ENCODE assay signal across 37 cellular contexts in genomic region chr4:178090640-178091411, GRCh38.
DNase-seq lines count a peak whose midpoint lies in the region; ATAC-seq, FAIRE-seq and TF ChIP-seq lines count a peak whose summit lies in the region.
"Had no signal": no experiment of that assay in that cellular context is flagged by ENCODE, and none has a peak within 500 bp of the region (broad histone marks: within the 10 kb centered on the region; RNA-seq: fewer than 3 reads in every experiment).

No MANE protein-coding gene starts in this region.

- 47% methylated on average over 6 of the region's 20 CpGs for WGBS in A549 (ENCODE audit: missing lambda C conversion rate)
- 78% methylated on average over 4 of the region's 20 CpGs; no CpG with 5 or more reads in 1 of the 2 experiments for WGBS in IMR-90 (ENCODE audit: extremely low coverage in 2 of 2, insufficient read length in 1 of 2), 2 experiments
- WGBS in endodermal cell (ENCODE audit: insufficient coverage in 1 of 2, insufficient read length in 1 of 2), 2 experiments: 94 to 99% methylated on average over 15 to 20 of the region's 20 CpGs

- H3K27me3 Mint-ChIP-seq in endodermal cell (ENCODE audit: insufficient read depth) (no peaks in the 10 kb centered on the region), osteocyte (ENCODE audit: unreplicated experiment) (no peaks in the 10 kb centered on the region)
- H3K27me3 Mint-ChIP-seq in activated CD4-positive, alpha-beta T cell treated with anti-CD3 and anti-CD28 coated beads, Interleukin-2, amount 10 ng/mL, durations not matched to agents 7 days and 5 days: no peaks in the 10 kb centered on the region
- H3K27me3 Mint-ChIP-seq: CD4-positive, alpha-beta T cell; naive thymus-derived CD4-positive, alpha-beta T cell had no signal

- H3K4me3 Mint-ChIP-seq in endodermal cell (peak overlapping the region; percentile 32), osteocyte (ENCODE audit: unreplicated experiment) (no peak overlapping the region)
- no peak overlapping the region for H3K4me3 Mint-ChIP-seq in activated CD4-positive, alpha-beta T cell treated with anti-CD3 and anti-CD28 coated beads, Interleukin-2, amount 10 ng/mL, durations not matched to agents 7 days and 5 days
- H3K4me3 Mint-ChIP-seq: CD4-positive, alpha-beta T cell; GM23338; naive thymus-derived CD4-positive, alpha-beta T cell had no signal

- H3K18ac ChIP-seq in IMR-90 (ENCODE audit: low read depth, low read length): no peak overlapping the region

- no peak overlapping the region for H4K8ac ChIP-seq in IMR-90 (ENCODE audit: low read depth in 2 of 2, low read length in 2 of 2)

- H4K20me1 ChIP-seq in IMR-90 (ENCODE audit: insufficient read depth, low read length): no peaks in the 10 kb centered on the region

- no TSS peak for BruUV-seq in IMR-90 (replicated peaks; lab: Mats Ljungman, UMichigan)

- H3K27ac Mint-ChIP-seq in endodermal cell: no peak overlapping the region
- H3K27ac Mint-ChIP-seq in osteocyte (ENCODE audit: unreplicated experiment): no peak overlapping the region
- H3K27ac Mint-ChIP-seq in activated CD4-positive, alpha-beta T cell treated with anti-CD3 and anti-CD28 coated beads, Interleukin-2, amount 10 ng/mL, durations not matched to agents 7 days and 5 days: no peak overlapping the region
- H3K27ac Mint-ChIP-seq: activated naive CD4-positive, alpha-beta T cell treated with anti-CD3 and anti-CD28 coated beads, Interleukin-2, amount 50 U/mL, for 72 hours; activated T-helper 2 cell treated with anti-CD3 and anti-CD28 coated beads, Interferon-gamma antibody, Interleukin-2, Interleukin-4, amounts not matched to agents 10 μg/mL and 5 μg/mL and 100 μg/mL, durations not matched to agents 14 hours and 24 hours and 36 hours; CD4-positive, alpha-beta T cell; GM23338; naive thymus-derived CD4-positive, alpha-beta T cell had no signal

- no peaks in the 10 kb centered on the region for H3K79me1 ChIP-seq in IMR-90 (ENCODE audit: low read depth in 1 of 2, low read length in 2 of 2)

- H3K9me3 ChIP-seq in A549 (no peaks in the 10 kb centered on the region), IMR-90 (ENCODE audit: control insufficient read depth, insufficient read depth, low read length) (no peaks in the 10 kb centered on the region; the same call in 1 of the 2 replicates), endodermal cell (ENCODE audit: control insufficient read depth, low read length) (no peaks in the 10 kb centered on the region)
- H3K9me3 ChIP-seq: colonic mucosa, suprapubic skin had no signal

- no peak overlapping the region for H3K27ac ChIP-seq in A549
- H3K27ac ChIP-seq in IMR-90 (ENCODE audit: insufficient read depth, low read length): no peak overlapping the region
- H3K27ac ChIP-seq in endodermal cell (ENCODE audit: low read depth, low read length): no peak overlapping the region
- H3K27ac ChIP-seq: colonic mucosa, skin epidermis, suprapubic skin, VCaP had no signal

- CTCF ChIA-PET in A549 (lab: Yijun Ruan, JAX) (interaction anchor here (0.7 kb wide), 1 partner anchor 25 kb away, joined by 3 read pairs; no protein-coding TSS in a partner anchor), IMR-90 (lab: Yijun Ruan, JAX) (no interaction called here)
- CTCF ChIA-PET in activated CD4-positive, alpha-beta T cell treated with anti-CD3 and anti-CD28 coated beads, Interleukin-2, amount 10 ng/mL, durations not matched to agents 7 days and 5 days (lab: Charles Lee): no interaction called here

- POLR2A ChIA-PET in A549 (lab: Yijun Ruan, JAX) (no interaction called here), IMR-90 (lab: Charles Lee; ENCODE audit: unreplicated experiment) (no interaction called here)
- POLR2A ChIA-PET in activated CD4-positive, alpha-beta T cell treated with anti-CD3 and anti-CD28 coated beads, Interleukin-2, amount 10 ng/mL, durations not matched to agents 7 days and 5 days (lab: Charles Lee): no interaction called here

- H3K14ac ChIP-seq in IMR-90 (replicated peaks; ENCODE audit: low read depth, low read length): no peak overlapping the region

- H2AK5ac ChIP-seq in IMR-90 (ENCODE audit: low read depth, low read length): no peak overlapping the region

- no peak overlapping the region for H2BK15ac ChIP-seq in IMR-90 (ENCODE audit: low read depth, low read length)

- no peaks in the 10 kb centered on the region for H3K27me3 ChIP-seq in IMR-90 (ENCODE audit: control insufficient read depth, insufficient read depth, low read length)
- H3K27me3 ChIP-seq in endodermal cell (ENCODE audit: control insufficient read depth, insufficient read depth, low read length, poor library complexity, severe bottlenecking): no peaks in the 10 kb centered on the region
- H3K27me3 ChIP-seq: colonic mucosa, suprapubic skin had no signal

- ATAC-seq in A549: peak; percentile 50 to 56; a peak in 3 of 6 replicates
- no peak for ATAC-seq in IMR-90 (ENCODE audit: low read depth)
- ATAC-seq in HG02759 (IDR thresholded peaks at IDR 0.05; ENCODE audit: unreplicated experiment): no peak
- ATAC-seq: activated naive CD4-positive, alpha-beta T cell treated with anti-CD3 and anti-CD28 coated beads, Interleukin-2, amount 50 U/mL, for 72 hours; GM23338; HepG2; naive thymus-derived CD4-positive, alpha-beta T cell had no signal

- H3K4me1 ChIP-seq in A549 (no peaks in the 10 kb centered on the region), IMR-90 (ENCODE audit: control insufficient read depth, insufficient read depth, low read length) (no peaks in the 10 kb centered on the region), endodermal cell (ENCODE audit: control insufficient read depth, insufficient read depth, low read length) (no peaks in the 10 kb centered on the region)
- H3K4me1 ChIP-seq: colonic mucosa, suprapubic skin had no signal

- H3K23ac ChIP-seq in IMR-90 (ENCODE audit: low read depth, low read length): no peak overlapping the region

- no peak for FAIRE-seq in A549 (lab: Jason Lieb, UNC)
- FAIRE-seq: D721Med, HepG2, keratinocyte, RCC 7860 had no signal

- intact Hi-C loops in IMR-90 (cut with micrococcal nuclease): no loop called here

- no peaks in the 10 kb centered on the region for H3K9me3 Mint-ChIP-seq in endodermal cell
- H3K9me3 Mint-ChIP-seq in osteocyte (ENCODE audit: unreplicated experiment): no peaks in the 10 kb centered on the region
- no peaks in the 10 kb centered on the region for H3K9me3 Mint-ChIP-seq in activated CD4-positive, alpha-beta T cell treated with anti-CD3 and anti-CD28 coated beads, Interleukin-2, amount 10 ng/mL, durations not matched to agents 7 days and 5 days

- no peak overlapping the region for H2AFZ ChIP-seq in IMR-90 (replicated peaks; ENCODE audit: low read length, poor library complexity)
- H2AFZ ChIP-seq: GM23338 had no signal

- H3K4me3 ChIP-seq in A549: no peak overlapping the region
- no peak overlapping the region for H3K4me3 ChIP-seq in IMR-90 (ENCODE audit: insufficient read depth, low read depth, low read length)
- H3K4me3 ChIP-seq in endodermal cell (ENCODE audit: low read length): no peak overlapping the region
- H3K4me3 ChIP-seq: colonic mucosa, GM23338, skin epidermis, suprapubic skin had no signal

- H3K4me2 ChIP-seq in A549 (peak overlapping the region; percentile 34), IMR-90 (ENCODE audit: low read depth, low read length) (no peak overlapping the region)
- H3K4me2 ChIP-seq: GM23338 had no signal

- TF ChIP-seq CTCF in A549 (IDR thresholded peaks at IDR 0.05): no peak
- no peak for TF ChIP-seq CTCF in IMR-90 (conservative IDR thresholded peaks at IDR 0.05; ENCODE audit: low read depth, low read length)
- TF ChIP-seq CTCF in endodermal cell (conservative IDR thresholded peaks at IDR 0.05): no peak
- no peak for TF ChIP-seq CTCF in osteocyte (IDR thresholded peaks at IDR 0.05)

- no peak overlapping the region for H3K9ac ChIP-seq in IMR-90 (ENCODE audit: low read depth, low read length)
- no peak overlapping the region for H3K9ac ChIP-seq in endodermal cell (ENCODE audit: extremely low read depth, low read length, poor library complexity, severe bottlenecking)

- no peaks in the 10 kb centered on the region for H3K9me1 ChIP-seq in IMR-90 (ENCODE audit: insufficient read depth, low read length)

- in situ Hi-C loops in IMR-90 (cut with MboI; ENCODE audit: low sequenced_read_pairs): no loop called here

- dilution Hi-C loops in IMR-90 (cut with HindIII; ENCODE audit: low sequenced_read_pairs, unreplicated experiment): no loop called here

- no peak overlapping the region for H3K56ac ChIP-seq in IMR-90 (ENCODE audit: extremely low read depth, insufficient read depth, low read length)

- H3K36me3 Mint-ChIP-seq in endodermal cell (ENCODE audit: low read depth) (no peaks in the 10 kb centered on the region), osteocyte (ENCODE audit: unreplicated experiment) (no peaks in the 10 kb centered on the region)
- H3K36me3 Mint-ChIP-seq in activated CD4-positive, alpha-beta T cell treated with anti-CD3 and anti-CD28 coated beads, Interleukin-2, amount 10 ng/mL, durations not matched to agents 7 days and 5 days (ENCODE audit: low read depth): no peaks in the 10 kb centered on the region
- H3K36me3 Mint-ChIP-seq: activated naive CD4-positive, alpha-beta T cell treated with anti-CD3 and anti-CD28 coated beads, Interleukin-2, amount 50 U/mL, for 72 hours; naive thymus-derived CD4-positive, alpha-beta T cell had no signal

- H4K5ac ChIP-seq in IMR-90 (ENCODE audit: low read depth, low read length): no peak overlapping the region

- H2BK5ac ChIP-seq in IMR-90 (ENCODE audit: low read depth, low read length, poor library complexity, severe bottlenecking): no peak overlapping the region

- no peak for TF ChIP-seq RAD21 in A549 (conservative IDR thresholded peaks at IDR 0.05 in 1 of 2, IDR thresholded peaks at IDR 0.05 in 1 of 2)
- no peak for TF ChIP-seq RAD21 in IMR-90 (IDR thresholded peaks at IDR 0.05; ENCODE audit: low read length)

- peaks cover 8% of the 10 kb centered on the region for H3K4me1 Mint-ChIP-seq in endodermal cell
- H3K4me1 Mint-ChIP-seq in osteocyte (ENCODE audit: unreplicated experiment): no peaks in the 10 kb centered on the region
- H3K4me1 Mint-ChIP-seq in activated CD4-positive, alpha-beta T cell treated with anti-CD3 and anti-CD28 coated beads, Interleukin-2, amount 10 ng/mL, durations not matched to agents 7 days and 5 days: no peaks in the 10 kb centered on the region
- H3K4me1 Mint-ChIP-seq: naive thymus-derived CD4-positive, alpha-beta T cell had no signal

- H3K4ac ChIP-seq in IMR-90 (ENCODE audit: low read depth, low read length): no peak overlapping the region

- H4K91ac ChIP-seq in IMR-90 (ENCODE audit: insufficient read depth, low read depth, low read length): no peak overlapping the region

- H3K36me3 ChIP-seq in IMR-90 (ENCODE audit: control insufficient read depth, insufficient read depth, low read length) (no peaks in the 10 kb centered on the region), endodermal cell (ENCODE audit: control insufficient read depth, insufficient read depth, low read length) (no peaks in the 10 kb centered on the region)
- H3K36me3 ChIP-seq: colonic mucosa, suprapubic skin had no signal

- no peak for TF ChIP-seq EP300 in A549 (IDR thresholded peaks at IDR 0.05)

- TF ChIP-seq POLR2A in A549 (IDR thresholded peaks at IDR 0.05; ENCODE audit: low read length) (no peak), IMR-90 (IDR thresholded peaks at IDR 0.05; ENCODE audit: low read depth, low read length) (no peak)

- no peak overlapping the region for H2BK20ac ChIP-seq in IMR-90 (ENCODE audit: low read depth, low read length)

- no peak for DNase-seq in A549 (ENCODE audit: low read depth in 1 of 2, low spot score in 1 of 2)
- DNase-seq in IMR-90: no peak
- peak; percentile 66 for DNase-seq in endodermal cell
- DNase-seq in osteocyte (ENCODE audit: extremely low spot score, unreplicated experiment): peak; percentile 75
- DNase-seq in stimulated activated CD4-positive, alpha-beta T cell treated with anti-CD3 and anti-CD28 coated beads, Interleukin-2, amount 100 ng/mL, for 48 hours: no peak
- no peak for DNase-seq in effector CD8-positive, alpha-beta T cell (lab: John Stamatoyannopoulos, UW)
- no peak for DNase-seq in activated CD4-positive, alpha-beta T cell treated with anti-CD3 and anti-CD28 coated beads, Interleukin-2, amount 10 ng/mL, durations not matched to agents 7 days and 5 days
- DNase-seq: activated CD4-positive, alpha-beta T cell treated with anti-CD3 and anti-CD28 coated beads for 48 hours; activated CD8-positive, alpha-beta memory T cell treated with anti-CD3 and anti-CD28 coated beads for 24 hours; activated T-cell treated with anti-CD3 and anti-CD28 coated beads for 4 hours; AML-193; CD4-positive, alpha-beta T cell; colonic mucosa; DND-41; effector memory CD4-positive, alpha-beta T cell; GF-D8; Kasumi-1; midbrain; naive thymus-derived CD4-positive, alpha-beta T cell; NCI-H2107; NCI-H446; NCI-H748 treated with DMSO at 0.1 percent for 48 hours; occipital lobe; SIG-M5; stimulated activated naive CD4-positive, alpha-beta T cell; T-helper 9 cell had no signal

- H2BK120ac ChIP-seq in IMR-90 (ENCODE audit: low read depth, low read length): no peak overlapping the region

- peak overlapping the region; percentile 7 for H2AK9ac ChIP-seq in IMR-90 (replicated peaks; ENCODE audit: low read depth, low read length, poor library complexity)

Comparison
In these comparisons a context has a peak if more than half of its experiments do, and no peak if none do; other contexts are left out.
1. ATAC-seq: peak in A549 (2 of 2); none in IMR-90 (single experiment) and HG02759 (single experiment).
2. DNase-seq: peak in endodermal cell (single experiment) and osteocyte (single experiment); none in A549 (0 of 2), IMR-90 (single experiment), stimulated activated CD4-positive, alpha-beta T cell treated with anti-CD3 and anti-CD28 coated beads, Interleukin-2, amount 100 ng/mL, for 48 hours (0 of 2), effector CD8-positive, alpha-beta T cell (single experiment) and activated CD4-positive, alpha-beta T cell treated with anti-CD3 and anti-CD28 coated beads, Interleukin-2, amount 10 ng/mL, durations not matched to agents 7 days and 5 days (single experiment).